In the genomic region with DNA sequence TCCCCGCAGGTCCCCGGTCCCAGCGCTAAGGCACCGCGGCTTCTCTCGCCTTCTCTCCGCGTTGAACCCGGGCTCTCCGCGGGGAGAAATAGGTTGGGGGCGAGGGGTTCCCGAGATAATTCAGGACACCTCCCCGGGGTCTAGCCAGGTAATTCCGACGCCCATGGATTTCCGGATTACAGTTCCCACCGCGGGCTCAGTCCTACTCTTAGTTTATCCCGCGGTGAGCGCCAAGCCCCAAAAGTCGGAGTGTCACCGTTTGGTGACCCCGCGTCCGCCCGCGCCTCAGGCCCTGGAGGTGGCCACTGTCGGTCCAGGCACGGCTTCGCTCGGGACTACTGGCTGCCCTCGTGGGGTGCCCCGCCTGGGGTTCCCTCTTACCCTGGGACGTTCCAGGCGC, we compare ENCODE assay signal across 14 cellular contexts. TPM values are rescaled to one million over a fixed set of nuclear protein-coding genes. Genes with fewer than 3 reads are reported as not detected.
DNase-seq lines count a peak whose midpoint lies in the region; ATAC-seq and TF ChIP-seq lines count a peak whose summit lies in the region.
"Not testable (repeated sequence)": the region's sequence is repeated elsewhere in the genome, so short reads cannot be mapped to it uniquely, and the experiment has no call there.
"Had no signal": no experiment of that assay in that cellular context is flagged by ENCODE, and none has a peak within 500 bp of the region (broad histone marks: within the 10 kb centered on the region; RNA-seq: fewer than 3 reads in every experiment).

No MANE protein-coding gene starts in this region.

- H2AFZ ChIP-seq in smooth muscle cell (ENCODE audit: low read depth), result not testable (repeated sequence)

- H3K4me3 ChIP-seq in CD8-positive, alpha-beta memory T cell (ENCODE audit: low read length); smooth muscle cell: not testable (repeated sequence)

- TF ChIP-seq CTCF in chondrocyte (IDR thresholded peaks at IDR 0.05); smooth muscle cell (IDR thresholded peaks at IDR 0.05; ENCODE audit: borderline replicate concordance, insufficient read depth, poor library complexity, severe bottlenecking): not testable (repeated sequence)

- CTCF ChIA-PET in CD8-positive, alpha-beta memory T cell (lab: Charles Lee); activated naive CD4-positive, alpha-beta T cell treated with anti-CD3 and anti-CD28 coated beads, Interleukin-2, amount 10 ng/mL, durations not matched to agents 7 days and 5 days (lab: Charles Lee): not testable (repeated sequence)

- not testable (repeated sequence) for H3K9me3 ChIP-seq in CD8-positive, alpha-beta memory T cell (ENCODE audit: low read length); T-helper 17 cell (ENCODE audit: control insufficient read depth, low read length, poor library complexity, severe bottlenecking); smooth muscle cell (replicated peaks; ENCODE audit: low read depth)

- 2% methylated on average over 21 of the region's 37 CpGs for WGBS in smooth muscle cell (ENCODE audit: low lambda C conversion rate)

- H3K27ac ChIP-seq in CD8-positive, alpha-beta memory T cell (ENCODE audit: low read depth, low read length); smooth muscle cell (ENCODE audit: low read depth): not testable (repeated sequence)

- H3K27me3 ChIP-seq in CD8-positive, alpha-beta memory T cell (ENCODE audit: insufficient read depth, low read length, poor library complexity, severe bottlenecking); smooth muscle cell (ENCODE audit: low read depth): not testable (repeated sequence)

- H3K79me2 ChIP-seq in smooth muscle cell (ENCODE audit: low read depth), result not testable (repeated sequence)

- ATAC-seq in T-helper 17 cell (peak; percentile 8), left lobe of liver (peak; percentile 8)
- ATAC-seq in natural killer cell treated with Interleukin-12 subunit alpha and Interleukin-12 subunit beta and Interleukin-15 and Interleukin-18, amount 100 ng/mL, for 72 hours, result peak in 1 of 2 donors; percentile 17

- not testable (repeated sequence) for H3K27ac Mint-ChIP-seq in CD8-positive, alpha-beta memory T cell; T-helper 17 cell; activated naive CD4-positive, alpha-beta T cell treated with anti-CD3 and anti-CD28 coated beads, Interleukin-2, amount 10 ng/mL, durations not matched to agents 7 days and 5 days; chondrocyte (ENCODE audit: unreplicated experiment); natural killer cell treated with Interleukin-12 subunit alpha and Interleukin-12 subunit beta and Interleukin-15 and Interleukin-18, amount 100 ng/mL, for 72 hours

- not testable (repeated sequence) for H3K4me1 ChIP-seq in CD8-positive, alpha-beta memory T cell (ENCODE audit: insufficient read depth, low read length); smooth muscle cell (ENCODE audit: low read depth)

- H3K4me1 Mint-ChIP-seq in CD8-positive, alpha-beta memory T cell; T-helper 17 cell; activated naive CD4-positive, alpha-beta T cell treated with anti-CD3 and anti-CD28 coated beads, Interleukin-2, amount 10 ng/mL, durations not matched to agents 7 days and 5 days; chondrocyte (ENCODE audit: low read depth); natural killer cell treated with Interleukin-12 subunit alpha and Interleukin-12 subunit beta and Interleukin-15 and Interleukin-18, amount 100 ng/mL, for 72 hours (ENCODE audit: low read depth in 2 of 2): not testable (repeated sequence)

- H3K27me3 Mint-ChIP-seq in CD8-positive, alpha-beta memory T cell; T-helper 17 cell; activated naive CD4-positive, alpha-beta T cell treated with anti-CD3 and anti-CD28 coated beads, Interleukin-2, amount 10 ng/mL, durations not matched to agents 7 days and 5 days; chondrocyte (ENCODE audit: low read depth); natural killer cell treated with Interleukin-12 subunit alpha and Interleukin-12 subunit beta and Interleukin-15 and Interleukin-18, amount 100 ng/mL, for 72 hours: not testable (repeated sequence)

- not testable (repeated sequence) for H3K9ac ChIP-seq in smooth muscle cell (ENCODE audit: low read depth)

- not testable (repeated sequence) for H3K9me3 Mint-ChIP-seq in CD8-positive, alpha-beta memory T cell; activated naive CD4-positive, alpha-beta T cell treated with anti-CD3 and anti-CD28 coated beads, Interleukin-2, amount 10 ng/mL, durations not matched to agents 7 days and 5 days; chondrocyte (ENCODE audit: low read depth); natural killer cell treated with Interleukin-12 subunit alpha and Interleukin-12 subunit beta and Interleukin-15 and Interleukin-18, amount 100 ng/mL, for 72 hours

- DNase-seq in CD8-positive, alpha-beta memory T cell, result peak in 1 of 5 donors; percentile 5
- DNase-seq in T-helper 17 cell; chondrocyte (ENCODE audit: low spot score); left lobe of liver (ENCODE audit: low spot score); smooth muscle cell (lab: John Stamatoyannopoulos, UW; ENCODE audit: unreplicated experiment): not testable (repeated sequence)
- DNase-seq in activated CD8-positive, alpha-beta memory T cell treated with anti-CD3 and anti-CD28 coated beads for 24 hours, result peak; percentile 51
- DNase-seq in activated naive CD4-positive, alpha-beta T cell treated with anti-CD3 and anti-CD28 coated beads, Interleukin-2, amount 10 ng/mL, durations not matched to agents 7 days and 5 days, result peak; percentile 18
- peak; percentile 32 for DNase-seq in natural killer cell treated with Interleukin-12 subunit alpha and Interleukin-12 subunit beta and Interleukin-15 and Interleukin-18, amount 100 ng/mL, for 72 hours (ENCODE audit: low spot score)

- H3K4me2 ChIP-seq in smooth muscle cell, result peak overlapping the region; percentile 74

- not testable (repeated sequence) for H3F3A ChIP-seq in smooth muscle cell (ENCODE audit: low read depth)

- peak overlapping the region in 5 of 7 donors; percentile 19 to 83 (median 66) for H3K4me3 Mint-ChIP-seq in CD8-positive, alpha-beta memory T cell
- H3K4me3 Mint-ChIP-seq in T-helper 17 cell (peak overlapping the region; percentile 68), chondrocyte (ENCODE audit: unreplicated experiment) (peak overlapping the region; percentile 46)
- H3K4me3 Mint-ChIP-seq in activated naive CD4-positive, alpha-beta T cell treated with anti-CD3 and anti-CD28 coated beads, Interleukin-2, amount 10 ng/mL, durations not matched to agents 7 days and 5 days; natural killer cell treated with Interleukin-12 subunit alpha and Interleukin-12 subunit beta and Interleukin-15 and Interleukin-18, amount 100 ng/mL, for 72 hours: not testable (repeated sequence)

- not testable (repeated sequence) for H4K20me1 ChIP-seq in smooth muscle cell (ENCODE audit: low read depth)

- H3K36me3 Mint-ChIP-seq in CD8-positive, alpha-beta memory T cell; T-helper 17 cell (ENCODE audit: low read depth); activated naive CD4-positive, alpha-beta T cell treated with anti-CD3 and anti-CD28 coated beads, Interleukin-2, amount 10 ng/mL, durations not matched to agents 7 days and 5 days; chondrocyte (ENCODE audit: low read depth); natural killer cell treated with Interleukin-12 subunit alpha and Interleukin-12 subunit beta and Interleukin-15 and Interleukin-18, amount 100 ng/mL, for 72 hours: not testable (repeated sequence)

- H3K36me3 ChIP-seq in CD8-positive, alpha-beta memory T cell (ENCODE audit: insufficient read depth, low read length); smooth muscle cell (ENCODE audit: low read depth): not testable (repeated sequence)

- POLR2A ChIA-PET in CD8-positive, alpha-beta memory T cell (lab: Charles Lee), result not testable (repeated sequence)

RNA-seq across cellular contexts. Expression of a gene that starts 56.8 kb away (rescaled TPM):
- total RNA-seq in CD8-positive, alpha-beta memory T cell, result not detected
- not detected for polyA plus RNA-seq in CD8-positive, alpha-beta memory T cell
- total RNA-seq in T-helper 17 cell, result under 1 TPM; 0.17 to 0.26 TPM
- 0.20 TPM in 1 of 3 replicates, not detected in the others for total RNA-seq in chondrocyte
- 0.30 TPM for total RNA-seq in left lobe of liver
- total RNA-seq in natural killer cell treated with Interleukin-12 subunit alpha and Interleukin-12 subunit beta and Interleukin-15 and Interleukin-18, amount 100 ng/mL, for 72 hours, result 1 to 10 TPM; 1.7 to 2.3 TPM
- total RNA-seq in smooth muscle cell, result not detected in 2 replicates
- not detected in 2 replicates for polyA plus RNA-seq in smooth muscle cell
- total RNA-seq: CD4-positive, alpha-beta T cell; GM12878; HT-29; IMR-90; M059J had no signal
- polyA plus RNA-seq: BJ, GM12878, IMR-90 had no signal
